36 cellular contexts compared by ENCODE assay signal in the genomic region with DNA sequence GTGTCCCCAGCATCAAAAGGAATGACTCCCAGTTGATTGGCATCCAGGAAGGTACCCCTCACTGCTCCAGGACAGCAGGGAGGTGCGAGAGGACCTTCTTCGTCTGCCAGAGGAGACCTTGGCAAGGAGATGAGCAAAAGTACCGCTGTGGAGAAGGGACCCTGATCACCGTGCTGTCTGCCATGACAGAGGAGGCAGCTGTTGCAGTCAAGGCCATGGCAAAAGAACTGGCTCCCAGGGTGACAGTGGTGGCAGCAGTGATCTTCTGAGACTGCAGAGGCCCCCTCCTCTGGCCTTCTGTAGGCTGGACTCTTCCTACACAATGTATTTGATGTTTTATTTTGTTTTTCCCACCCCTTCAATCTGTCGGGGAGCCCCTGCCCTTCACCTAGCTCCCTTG. TPM values are rescaled to one million over a fixed set of nuclear protein-coding genes. Genes with fewer than 3 reads are reported as not detected.
"Had no signal": no experiment of that assay in that cellular context is flagged by ENCODE, and none has a peak within 500 bp of the region (broad histone marks: within the 10 kb centered on the region; RNA-seq: fewer than 3 reads in every experiment).

No MANE protein-coding gene starts in this region.

- DNase-seq: activated CD4-positive, alpha-beta memory T cell treated with anti-CD3 and anti-CD28 coated beads for 36 hours; activated CD4-positive, alpha-beta T cell treated with anti-CD3 and anti-CD28 coated beads for 1 hour; activated CD4-positive, alpha-beta T cell treated with anti-CD3 and anti-CD28 coated beads for 36 hours; activated CD4-positive, alpha-beta T cell treated with anti-CD3 and anti-CD28 coated beads for 48 hours; activated CD4-positive, alpha-beta T cell treated with anti-CD3 and anti-CD28 coated beads, Interleukin-2, amount 10 ng/mL, durations not matched to agents 7 days and 5 days; activated CD4-positive, alpha-beta T cell treated with anti-CD3 and anti-CD28 coated beads, Interleukin-2, amount 50 U/mL, for 4 hours; activated CD4-positive, CD25-positive, alpha-beta regulatory T cell; activated CD8-positive, alpha-beta memory T cell treated with anti-CD3 and anti-CD28 coated beads, Interleukin-2, amount 50 U/mL, for 4 hours; activated CD8-positive, alpha-beta T cell treated with anti-CD3 and anti-CD28 coated beads for 36 hours; activated effector memory CD4-positive, alpha-beta T cell treated with anti-CD3 and anti-CD28 coated beads, Interleukin-2, amount 50 U/mL, for 16 hours; activated gamma-delta T cell treated with Interleukin-2 at 50 U/mL for 16 hours; activated naive CD4-positive, alpha-beta T cell; activated naive CD4-positive, alpha-beta T cell treated with anti-CD3 and anti-CD28 coated beads for 36 hours; activated naive CD4-positive, alpha-beta T cell treated with anti-CD3 and anti-CD28 coated beads, Interleukin-2, amount 50 U/mL, for 16 hours; activated naive CD8-positive, alpha-beta T cell treated with anti-CD3 and anti-CD28 coated beads for 36 hours; activated T-cell treated with anti-CD3 and anti-CD28 coated beads for 4 hours; activated T-cell treated with anti-CD3 and anti-CD28 coated beads, Interleukin-2, amount 50 U/mL, for 1 hour; activated T-cell treated with anti-CD3 and anti-CD28 coated beads, Interleukin-2, amount 50 U/mL, for 4 hours; activated T-cell treated with anti-CD3 and anti-CD28 coated beads, Interleukin-2, amount 50 U/mL, for 72 hours; amygdala; aorta; body of pancreas; brain microvascular endothelial cell; central memory CD4-positive, alpha-beta T cell; T-cell; T-helper 2 cell; T-helper 9 cell had no signal

- H3K27ac Mint-ChIP-seq: activated CD4-positive, alpha-beta memory T cell treated with anti-CD3 and anti-CD28 coated beads for 36 hours; activated CD4-positive, alpha-beta T cell treated with anti-CD3 and anti-CD28 coated beads for 36 hours; activated CD4-positive, alpha-beta T cell treated with anti-CD3 and anti-CD28 coated beads, Interleukin-2, amount 10 ng/mL, durations not matched to agents 7 days and 5 days; activated CD8-positive, alpha-beta T cell treated with anti-CD3 and anti-CD28 coated beads for 36 hours; activated naive CD4-positive, alpha-beta T cell treated with anti-CD3 and anti-CD28 coated beads for 36 hours; activated naive CD8-positive, alpha-beta T cell treated with anti-CD3 and anti-CD28 coated beads for 36 hours; activated T-cell treated with anti-CD3 and anti-CD28 coated beads, Interleukin-2, amount 50 U/mL, for 72 hours; activated T-helper 1 cell treated with anti-CD3 and anti-CD28 coated beads, Interleukin-12 subunit alpha, Interleukin-12 subunit beta, Interleukin-2, Interleukin-4 antibody, amounts not matched to agents 30 ng/mL and 10 ng/mL and 1 ng/mL, durations not matched to agents 14 hours and 24 hours and 36 hours; activated T-helper 17 cell treated with anti-CD3 and anti-CD28 coated beads, Interleukin-2, amount 50 U/mL, for 72 hours; T-cell; T-helper 2 cell treated with Interferon-gamma antibody and Interleukin-4, amounts not matched to agents 5 μg/mL and 100 μg/mL, for 36 hours had no signal

- H3K4me3 Mint-ChIP-seq: activated CD4-positive, alpha-beta memory T cell treated with anti-CD3 and anti-CD28 coated beads for 36 hours; activated CD4-positive, alpha-beta T cell treated with anti-CD3 and anti-CD28 coated beads for 36 hours; activated CD4-positive, alpha-beta T cell treated with anti-CD3 and anti-CD28 coated beads, Interleukin-2, amount 10 ng/mL, durations not matched to agents 7 days and 5 days; activated CD8-positive, alpha-beta T cell treated with anti-CD3 and anti-CD28 coated beads for 36 hours; activated naive CD4-positive, alpha-beta T cell treated with anti-CD3 and anti-CD28 coated beads for 36 hours; activated naive CD8-positive, alpha-beta T cell treated with anti-CD3 and anti-CD28 coated beads for 36 hours; activated T-cell treated with anti-CD3 and anti-CD28 coated beads, Interleukin-2, amount 50 U/mL, for 4 hours; activated T-cell treated with anti-CD3 and anti-CD28 coated beads, Interleukin-2, amount 50 U/mL, for 72 hours; activated T-helper 1 cell treated with anti-CD3 and anti-CD28 coated beads, Interleukin-12 subunit alpha, Interleukin-12 subunit beta, Interleukin-2, Interleukin-4 antibody, amounts not matched to agents 30 ng/mL and 10 ng/mL and 1 ng/mL, durations not matched to agents 14 hours and 24 hours and 36 hours; activated T-helper 17 cell treated with anti-CD3 and anti-CD28 coated beads, Interleukin-2, amount 50 U/mL, for 72 hours; T-cell; T-helper 2 cell treated with Interferon-gamma antibody and Interleukin-4, amounts not matched to agents 5 μg/mL and 100 μg/mL, for 36 hours had no signal

- H3K4me3 ChIP-seq: body of pancreas, breast epithelium had no signal

- ATAC-seq: activated CD4-positive, alpha-beta T cell treated with anti-CD3 and anti-CD28 coated beads for 36 hours; activated CD4-positive, CD25-positive, alpha-beta regulatory T cell treated with anti-CD3 and anti-CD28 coated beads, Interleukin-2, amount 50 U/mL, for 24 hours; activated CD8-positive, alpha-beta T cell treated with anti-CD3 and anti-CD28 coated beads for 36 hours; activated naive CD4-positive, alpha-beta T cell treated with anti-CD3 and anti-CD28 coated beads, Interleukin-2, amount 50 U/mL, for 72 hours; activated T-cell treated with anti-CD3 and anti-CD28 coated beads, Interleukin-2, amount 50 U/mL, for 4 hours; activated T-cell treated with anti-CD3 and anti-CD28 coated beads, Interleukin-2, amount 50 U/mL, for 72 hours; activated T-helper 17 cell treated with anti-CD3 and anti-CD28 coated beads, Interleukin-2, amount 50 U/mL, for 72 hours; body of pancreas; T-cell had no signal

- H3K36me3 Mint-ChIP-seq: activated CD4-positive, alpha-beta memory T cell treated with anti-CD3 and anti-CD28 coated beads for 36 hours; activated naive CD4-positive, alpha-beta T cell treated with anti-CD3 and anti-CD28 coated beads, Interleukin-2, amount 50 U/mL, for 72 hours; activated naive CD8-positive, alpha-beta T cell treated with anti-CD3 and anti-CD28 coated beads for 36 hours; T-cell had no signal

- H3K27me3 Mint-ChIP-seq: activated CD4-positive, alpha-beta memory T cell treated with anti-CD3 and anti-CD28 coated beads for 36 hours; activated CD4-positive, alpha-beta T cell treated with anti-CD3 and anti-CD28 coated beads for 36 hours; activated CD4-positive, alpha-beta T cell treated with anti-CD3 and anti-CD28 coated beads, Interleukin-2, amount 10 ng/mL, durations not matched to agents 7 days and 5 days; activated CD8-positive, alpha-beta T cell treated with anti-CD3 and anti-CD28 coated beads for 36 hours; activated naive CD8-positive, alpha-beta T cell treated with anti-CD3 and anti-CD28 coated beads for 36 hours; activated T-helper 17 cell treated with anti-CD3 and anti-CD28 coated beads, Interleukin-2, amount 50 U/mL, for 72 hours; T-cell had no signal

- H3K36me3 ChIP-seq: brain microvascular endothelial cell, breast epithelium had no signal

- H3K27me3 ChIP-seq: body of pancreas, brain microvascular endothelial cell, breast epithelium had no signal

- H3K9me3 Mint-ChIP-seq: activated CD4-positive, alpha-beta memory T cell treated with anti-CD3 and anti-CD28 coated beads for 36 hours; activated CD4-positive, alpha-beta T cell treated with anti-CD3 and anti-CD28 coated beads, Interleukin-2, amount 10 ng/mL, durations not matched to agents 7 days and 5 days; activated CD8-positive, alpha-beta T cell treated with anti-CD3 and anti-CD28 coated beads for 36 hours; activated naive CD4-positive, alpha-beta T cell treated with anti-CD3 and anti-CD28 coated beads for 36 hours; activated naive CD4-positive, alpha-beta T cell treated with anti-CD3 and anti-CD28 coated beads, Interleukin-2, amount 50 U/mL, for 72 hours; activated naive CD8-positive, alpha-beta T cell treated with anti-CD3 and anti-CD28 coated beads for 36 hours; activated T-cell treated with anti-CD3 and anti-CD28 coated beads, Interleukin-2, amount 50 U/mL, for 4 hours; activated T-cell treated with anti-CD3 and anti-CD28 coated beads, Interleukin-2, amount 50 U/mL, for 72 hours; activated T-helper 1 cell treated with anti-CD3 and anti-CD28 coated beads, Interleukin-12 subunit alpha, Interleukin-12 subunit beta, Interleukin-2, Interleukin-4 antibody, amounts not matched to agents 30 ng/mL and 10 ng/mL and 1 ng/mL, durations not matched to agents 14 hours and 24 hours and 36 hours; activated T-helper 17 cell treated with anti-CD3 and anti-CD28 coated beads, Interleukin-2, amount 50 U/mL, for 72 hours; T-cell; T-helper 2 cell treated with Interferon-gamma antibody and Interleukin-4, amounts not matched to agents 5 μg/mL and 100 μg/mL, for 36 hours had no signal

- H3K27ac ChIP-seq: body of pancreas, brain microvascular endothelial cell, breast epithelium, VCaP had no signal

- H3K9me3 ChIP-seq: body of pancreas, breast epithelium had no signal

RNA-seq across cellular contexts. Expression of a gene that starts 32.0 kb away (rescaled TPM):
- total RNA-seq: aorta, astrocyte, body of pancreas, cardiac septum had no signal
